In the genomic region with DNA sequence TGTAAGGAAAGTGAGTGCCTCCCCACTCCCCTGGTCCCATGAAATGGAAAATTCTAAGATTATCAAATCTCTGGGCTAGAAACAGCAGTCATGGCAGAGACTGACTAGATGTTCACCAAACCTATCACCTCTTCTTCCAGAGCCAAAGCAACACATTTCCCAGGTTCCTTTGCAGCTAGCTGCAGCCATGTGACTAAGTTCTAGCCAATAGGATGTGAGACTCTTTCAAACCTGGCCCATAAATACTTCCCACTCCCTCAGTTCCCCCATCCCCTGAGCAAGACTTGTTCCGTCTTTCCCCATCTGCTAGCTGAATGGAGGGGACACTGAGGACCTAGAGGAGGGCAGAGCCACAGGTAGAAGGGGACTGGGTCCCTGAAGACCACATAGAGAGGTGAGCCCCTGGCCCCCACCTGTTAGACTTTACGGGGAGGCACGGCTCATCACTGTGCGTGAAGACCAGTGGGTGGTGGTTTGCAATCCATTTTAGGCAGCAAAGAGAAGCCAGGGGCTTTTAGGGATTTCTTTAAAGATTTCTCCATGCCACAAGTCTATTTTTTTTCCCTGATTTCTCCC, we compare ENCODE assay signal across 27 cellular contexts. TPM values are rescaled to one million over a fixed set of nuclear protein-coding genes. Genes with fewer than 3 reads are reported as not detected.
"Had no signal": no experiment of that assay in that cellular context is flagged by ENCODE, and none has a peak within 500 bp of the region (broad histone marks: within the 10 kb centered on the region; RNA-seq: fewer than 3 reads in every experiment).

No MANE protein-coding gene starts in this region.

- DNase-seq: colonic mucosa; cortex of kidney; effector CD8-positive, alpha-beta T cell; effector memory CD8-positive, alpha-beta T cell; endodermal cell; erythroblast; esophagus squamous epithelium; foreskin fibroblast; foreskin melanocyte; gastrocnemius medialis; glutamatergic neuron; head of caudate nucleus; heart right ventricle; hippocampal formation; left cardiac atrium; left lung; left ventricle myocardium superior; lower lobe of right lung; mesenchymal stem cell; midbrain had no signal

- H3K27me3 ChIP-seq: colonic mucosa, gastrocnemius medialis had no signal

- ATAC-seq: effector memory CD8-positive, alpha-beta T cell; gastrocnemius medialis; heart right ventricle; left cardiac atrium; left lung; left ventricle myocardium superior; lower lobe of right lung had no signal

- H3K9me3 ChIP-seq: colonic mucosa, gastrocnemius medialis, lower lobe of right lung had no signal

- H3K4me3 ChIP-seq: colonic mucosa, esophagus squamous epithelium, gastrocnemius medialis, heart right ventricle, left lung, lower lobe of right lung had no signal

- H3K27ac ChIP-seq: colonic mucosa, epithelial cell of prostate, esophagus squamous epithelium, gastrocnemius medialis, heart right ventricle, left lung, lower lobe of right lung had no signal

- H3K4me1 ChIP-seq: colonic mucosa, esophagus squamous epithelium, gastrocnemius medialis, heart right ventricle, left lung, lower lobe of right lung had no signal

- FAIRE-seq: endometrium, islet of Langerhans, keratinocyte had no signal

- H3K36me3 ChIP-seq: colonic mucosa, esophagus squamous epithelium, gastrocnemius medialis, heart right ventricle, left lung, lower lobe of right lung had no signal

RNA-seq across cellular contexts. Expression of a gene that starts 17.2 kb away (rescaled TPM):
- total RNA-seq: dermis microvascular lymphatic vessel endothelial cell, lung microvascular endothelial cell, mononuclear cell had no signal
- polyA plus RNA-seq: keratinocyte had no signal
